ENCODE assay signal across 21 cellular contexts in the genomic region with DNA sequence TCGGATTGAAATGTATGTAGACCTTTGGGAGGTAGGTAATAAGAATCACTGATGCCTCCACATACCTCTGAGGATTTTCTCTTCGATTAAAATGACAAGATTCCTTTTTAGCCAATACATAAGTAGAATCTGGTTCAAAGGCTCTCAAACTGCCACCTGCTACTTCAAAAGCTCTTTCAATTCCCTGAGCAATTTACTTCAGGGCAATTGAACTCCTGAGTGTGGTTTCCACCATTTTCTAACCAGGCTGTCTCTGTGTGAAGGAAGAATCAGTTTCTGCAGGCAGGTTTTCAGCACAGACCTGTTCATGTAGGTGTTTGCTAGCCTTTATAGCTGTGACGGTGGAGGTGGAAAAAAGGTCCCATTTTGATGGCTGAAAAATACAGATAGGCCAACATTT. TPM values are rescaled to one million over a fixed set of nuclear protein-coding genes. Genes with fewer than 3 reads are reported as not detected.
"Had no signal": no experiment of that assay in that cellular context is flagged by ENCODE, and none has a peak within 500 bp of the region (broad histone marks: within the 10 kb centered on the region; RNA-seq: fewer than 3 reads in every experiment).

No MANE protein-coding gene starts in this region.

- H3K36me3 Mint-ChIP-seq: activated naive CD4-positive, alpha-beta T cell treated with anti-CD3 and anti-CD28 coated beads, Interleukin-2, amount 10 ng/mL, durations not matched to agents 7 days and 5 days; activated naive CD8-positive, alpha-beta T cell treated with anti-CD3 and anti-CD28 coated beads for 36 hours had no signal

- H3K9me3 ChIP-seq: SJSA1 had no signal

- H3K4me3 ChIP-seq: cardiac muscle cell, SJSA1 had no signal

- H3K4me1 Mint-ChIP-seq: activated naive CD4-positive, alpha-beta T cell treated with anti-CD3 and anti-CD28 coated beads, Interleukin-2, amount 10 ng/mL, durations not matched to agents 7 days and 5 days; activated naive CD8-positive, alpha-beta T cell treated with anti-CD3 and anti-CD28 coated beads for 36 hours had no signal

- DNase-seq: activated CD4-positive, alpha-beta T cell treated with anti-CD3 and anti-CD28 coated beads for 4 hours; activated CD8-positive, alpha-beta memory T cell treated with anti-CD3 and anti-CD28 coated beads, Interleukin-2, amount 50 U/mL, for 4 hours; activated CD8-positive, alpha-beta T cell treated with anti-CD3 and anti-CD28 coated beads for 36 hours; activated gamma-delta T cell treated with Interleukin-2 at 50 U/mL for 16 hours; activated naive CD4-positive, alpha-beta T cell treated with anti-CD3 and anti-CD28 coated beads, Interleukin-2, amount 10 ng/mL, durations not matched to agents 7 days and 5 days; activated naive CD8-positive, alpha-beta T cell treated with anti-CD3 and anti-CD28 coated beads for 36 hours; activated T-cell treated with anti-CD3 and anti-CD28 coated beads, Interleukin-2, amount 50 U/mL, for 72 hours; brain microvascular endothelial cell; Kasumi-1; KBM-7; NCI-H2081; NCI-H345; NCI-H510A; NCI-H526 treated with DMSO at 0.1 percent for 48 hours; PC-3; SHP77 had no signal

- H3K9me3 Mint-ChIP-seq: activated CD8-positive, alpha-beta T cell treated with anti-CD3 and anti-CD28 coated beads for 36 hours; activated naive CD4-positive, alpha-beta T cell treated with anti-CD3 and anti-CD28 coated beads, Interleukin-2, amount 10 ng/mL, durations not matched to agents 7 days and 5 days; activated naive CD8-positive, alpha-beta T cell treated with anti-CD3 and anti-CD28 coated beads for 36 hours; activated T-cell treated with anti-CD3 and anti-CD28 coated beads, Interleukin-2, amount 50 U/mL, for 72 hours; activated T-helper 2 cell treated with anti-CD3 and anti-CD28 coated beads, Interferon-gamma antibody, Interleukin-2, Interleukin-4, amounts not matched to agents 10 μg/mL and 5 μg/mL and 100 μg/mL, durations not matched to agents 14 hours and 24 hours and 36 hours had no signal

- H3K36me3 ChIP-seq: brain microvascular endothelial cell, cardiac muscle cell, SJSA1 had no signal

- H3K4me1 ChIP-seq: SJSA1 had no signal

- H3K4me3 Mint-ChIP-seq: activated CD8-positive, alpha-beta T cell treated with anti-CD3 and anti-CD28 coated beads for 36 hours; activated naive CD4-positive, alpha-beta T cell treated with anti-CD3 and anti-CD28 coated beads, Interleukin-2, amount 10 ng/mL, durations not matched to agents 7 days and 5 days; activated naive CD8-positive, alpha-beta T cell treated with anti-CD3 and anti-CD28 coated beads for 36 hours; activated T-cell treated with anti-CD3 and anti-CD28 coated beads, Interleukin-2, amount 50 U/mL, for 72 hours; T-helper 1 cell treated with Interleukin-12 subunit alpha and Interleukin-12 subunit beta and Interleukin-4 antibody, amounts not matched to agents 30 μg/mL and 1 μg/mL, for 36 hours had no signal

- H3K27ac ChIP-seq: brain microvascular endothelial cell, cardiac muscle cell, SJSA1 had no signal

- H3K27ac Mint-ChIP-seq: activated CD8-positive, alpha-beta T cell treated with anti-CD3 and anti-CD28 coated beads for 36 hours; activated naive CD4-positive, alpha-beta T cell treated with anti-CD3 and anti-CD28 coated beads, Interleukin-2, amount 10 ng/mL, durations not matched to agents 7 days and 5 days; activated naive CD8-positive, alpha-beta T cell treated with anti-CD3 and anti-CD28 coated beads for 36 hours; activated T-cell treated with anti-CD3 and anti-CD28 coated beads, Interleukin-2, amount 50 U/mL, for 72 hours; activated T-helper 2 cell treated with anti-CD3 and anti-CD28 coated beads, Interferon-gamma antibody, Interleukin-2, Interleukin-4, amounts not matched to agents 10 μg/mL and 5 μg/mL and 100 μg/mL, durations not matched to agents 14 hours and 24 hours and 36 hours; T-helper 1 cell treated with Interleukin-12 subunit alpha and Interleukin-12 subunit beta and Interleukin-4 antibody, amounts not matched to agents 30 μg/mL and 1 μg/mL, for 36 hours had no signal

- H3K27me3 ChIP-seq: brain microvascular endothelial cell, cardiac muscle cell, SJSA1 had no signal

RNA-seq across cellular contexts. Expression of a gene that starts 46.0 kb away (rescaled TPM):
- total RNA-seq: activated CD8-positive, alpha-beta T cell treated with anti-CD3 and anti-CD28 coated beads for 36 hours; activated naive CD8-positive, alpha-beta T cell treated with anti-CD3 and anti-CD28 coated beads for 36 hours; activated T-cell treated with anti-CD3 and anti-CD28 coated beads, Interleukin-2, amount 50 U/mL, for 72 hours; activated T-helper 2 cell treated with anti-CD3 and anti-CD28 coated beads, Interferon-gamma antibody, Interleukin-2, Interleukin-4, amounts not matched to agents 10 μg/mL and 5 μg/mL and 100 μg/mL, durations not matched to agents 14 hours and 24 hours and 36 hours; cardiac muscle cell; PC-3; SJSA1 had no signal
- polyA plus RNA-seq: adipose tissue had no signal
